Comparison of ENCODE assay signal across 14 cellular contexts in genomic region chr12:131825146-131825892, GRCh38. TPM values are rescaled to one million over a fixed set of nuclear protein-coding genes. Genes with fewer than 3 reads are reported as not detected.
A peak's percentile ranks its signal among the peaks of the same experiment; 100 is the strongest.
DNase-seq lines count a peak whose midpoint lies in the region; ATAC-seq and TF ChIP-seq lines count a peak whose summit lies in the region.
"Had no signal": no experiment of that assay in that cellular context is flagged by ENCODE, and none has a peak within 500 bp of the region (broad histone marks: within the 10 kb centered on the region; RNA-seq: fewer than 3 reads in every experiment).

No MANE protein-coding gene starts in this region.

- intact Hi-C loops in MCF 10A (cut with micrococcal nuclease), result no loop called here
- intact Hi-C loops in A673 (cut with micrococcal nuclease; ENCODE audit: unreplicated experiment), result no loop called here

- no TSS peak for BruUV-seq in MCF 10A (replicated peaks; lab: Mats Ljungman, UMichigan)
- BruUV-seq in A673 (replicated peaks; lab: Mats Ljungman, UMichigan), result no TSS peak

- TF ChIP-seq CTCF in MCF 10A (IDR thresholded peaks at IDR 0.05; ENCODE audit: unreplicated experiment) (no peak), A673 (conservative IDR thresholded peaks at IDR 0.05; ENCODE audit: low read depth, low read length) (no peak)

- DNase-seq in AG08396 (ENCODE audit: low spot score) (peak; percentile 55), GM04503 (ENCODE audit: low read depth) (peak; percentile 41), MCF 10A (ENCODE audit: unreplicated experiment) (peak; percentile 36), midbrain (lab: John Stamatoyannopoulos, UW) (peak; percentile 14), kidney glomerular epithelial cell (lab: John Stamatoyannopoulos, UW) (no peak), A673 (ENCODE audit: low spot score) (no peak)
- DNase-seq: activated T-cell treated with anti-CD3 and anti-CD28 coated beads for 4 hours, NCI-H446 treated with DMSO at 0.1 percent for 48 hours, PC-9, psoas muscle had no signal

- no peak overlapping the region for H3K27ac ChIP-seq in A673 (ENCODE audit: low read depth, low read length, poor library complexity, severe bottlenecking)
- H3K27ac ChIP-seq: PC-9, psoas muscle had no signal

- H3K4me3 ChIP-seq in A673 (ENCODE audit: low read depth, low read length, poor library complexity, severe bottlenecking), result no peak overlapping the region
- H3K4me3 ChIP-seq: PC-9, psoas muscle had no signal

- no peaks in the 10 kb centered on the region for H3K36me3 ChIP-seq in A673 (ENCODE audit: insufficient read depth, low read length, poor library complexity, severe bottlenecking)

- POLR2A ChIA-PET in MCF 10A (lab: Yijun Ruan, JAX), result interaction anchor here (0.6 to 0.7 kb wide), 2 partner anchors 167 to 206 kb away, joined by 3 read pairs; no protein-coding TSS in a partner anchor
- POLR2A ChIA-PET in A673 (lab: Charles Lee; ENCODE audit: low non-redundant PET), result no interaction called here

- CTCF ChIA-PET in MCF 10A (lab: Yijun Ruan, JAX), result interaction anchor here (0.7 to 1.0 kb wide), 4 partner anchors 12 to 205 kb away, joined by 3 to 4 read pairs (median 3); no protein-coding TSS in a partner anchor
- CTCF ChIA-PET in A673 (lab: Charles Lee), result no interaction called here

- H3K4me1 ChIP-seq in A673 (ENCODE audit: insufficient read depth, low read length, poor library complexity, severe bottlenecking), result peaks cover 13% of the 10 kb centered on the region

- no peaks in the 10 kb centered on the region for H3K9me3 Mint-ChIP-seq in MCF 10A (ENCODE audit: unreplicated experiment)
- H3K9me3 Mint-ChIP-seq: dendritic cell treated with granulocyte-macrophage colony-stimulating factor and Interleukin-4, amounts not matched to agents 40 ng/mL and 50 ng/mL, for 4 days; mesothelial cell of epicardium had no signal

- peaks cover 13% of the 10 kb centered on the region for H3K4me1 Mint-ChIP-seq in MCF 10A (ENCODE audit: insufficient read depth, unreplicated experiment)

- ATAC-seq in GM18520 (IDR thresholded peaks at IDR 0.05; ENCODE audit: unreplicated experiment) (no peak), HG02610 (IDR thresholded peaks at IDR 0.05; ENCODE audit: unreplicated experiment) (no peak)

- no peaks in the 10 kb centered on the region for H3K9me3 ChIP-seq in A673 (ENCODE audit: low read depth, low read length, poor library complexity, severe bottlenecking)
- H3K9me3 ChIP-seq: psoas muscle had no signal

- H3K4me3 Mint-ChIP-seq in MCF 10A (ENCODE audit: unreplicated experiment), result no peak overlapping the region
- H3K4me3 Mint-ChIP-seq: dendritic cell treated with granulocyte-macrophage colony-stimulating factor and Interleukin-4, amounts not matched to agents 40 ng/mL and 50 ng/mL, for 4 days; mesothelial cell of epicardium had no signal

- H3K36me3 Mint-ChIP-seq in MCF 10A (ENCODE audit: insufficient read depth, unreplicated experiment), result no peaks in the 10 kb centered on the region
- H3K36me3 Mint-ChIP-seq: mesothelial cell of epicardium had no signal

- H3K27me3 ChIP-seq in A673 (replicated peaks; ENCODE audit: insufficient read depth, low read depth, low read length, poor library complexity), result no peaks in the 10 kb centered on the region

- no peak overlapping the region for H3K27ac Mint-ChIP-seq in MCF 10A (ENCODE audit: low read depth, unreplicated experiment)
- H3K27ac Mint-ChIP-seq: dendritic cell treated with granulocyte-macrophage colony-stimulating factor and Interleukin-4, amounts not matched to agents 40 ng/mL and 50 ng/mL, for 4 days; mesothelial cell of epicardium had no signal

- H3K27me3 Mint-ChIP-seq in MCF 10A (ENCODE audit: insufficient read depth, unreplicated experiment), result no peaks in the 10 kb centered on the region

RNA-seq across cellular contexts. Expression of gene MMP17, which starts 2.9 kb away (rescaled TPM):
- 4.3 and 5.4 TPM in 2 replicates for total RNA-seq in MCF 10A (2022)
- 12.6 and 14.9 TPM in 2 replicates for total RNA-seq in A673 (2021)

Comparison
In these comparisons a context has a peak if more than half of its experiments do, and no peak if none do; other contexts are left out.
1. DNase-seq: peak in AG08396 (single experiment), GM04503 (single experiment), MCF 10A (single experiment) and midbrain (single experiment); none in kidney glomerular epithelial cell (single experiment) and A673 (single experiment).